Comparison of ENCODE assay signal across 1 cellular context in genomic region chr15:68776477-68777270, GRCh38.
TF ChIP-seq lines count a peak whose summit lies in the region.

No MANE protein-coding gene starts in this region.

TF ChIP-seq in A549, 52 proteins besides CTCF, POLR2A, EP300 and RAD21 (continued from another document):
- TF ChIP-seq, protein P1, sequence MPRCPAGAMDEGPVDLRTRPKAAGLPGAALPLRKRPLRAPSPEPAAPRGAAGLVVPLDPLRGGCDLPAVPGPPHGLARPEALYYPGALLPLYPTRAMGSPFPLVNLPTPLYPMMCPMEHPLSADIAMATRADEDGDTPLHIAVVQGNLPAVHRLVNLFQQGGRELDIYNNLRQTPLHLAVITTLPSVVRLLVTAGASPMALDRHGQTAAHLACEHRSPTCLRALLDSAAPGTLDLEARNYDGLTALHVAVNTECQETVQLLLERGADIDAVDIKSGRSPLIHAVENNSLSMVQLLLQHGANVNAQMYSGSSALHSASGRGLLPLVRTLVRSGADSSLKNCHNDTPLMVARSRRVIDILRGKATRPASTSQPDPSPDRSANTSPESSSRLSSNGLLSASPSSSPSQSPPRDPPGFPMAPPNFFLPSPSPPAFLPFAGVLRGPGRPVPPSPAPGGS (IDR thresholded peaks at IDR 0.05) = 0 out of 3 replicates have a peak, but pooled peaks have one; percentile 24
- TF ChIP-seq CHD2 (IDR thresholded peaks at IDR 0.05; ENCODE audit: low read length, partially characterized antibody) (no peak), ZFP36 (IDR thresholded peaks at IDR 0.05; ENCODE audit: borderline replicate concordance, partially characterized antibody) (no peak), TFCP2L1 (CRISPR knock-in tag; IDR thresholded peaks at IDR 0.05) (no peak)
- TF ChIP-seq, protein P2, sequence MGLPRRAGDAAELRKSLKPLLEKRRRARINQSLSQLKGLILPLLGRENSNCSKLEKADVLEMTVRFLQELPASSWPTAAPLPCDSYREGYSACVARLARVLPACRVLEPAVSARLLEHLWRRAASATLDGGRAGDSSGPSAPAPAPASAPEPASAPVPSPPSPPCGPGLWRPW (IDR thresholded peaks at IDR 0.05) = no peak
